Comparison of ENCODE assay signal across 1 cellular context in the genomic region with DNA sequence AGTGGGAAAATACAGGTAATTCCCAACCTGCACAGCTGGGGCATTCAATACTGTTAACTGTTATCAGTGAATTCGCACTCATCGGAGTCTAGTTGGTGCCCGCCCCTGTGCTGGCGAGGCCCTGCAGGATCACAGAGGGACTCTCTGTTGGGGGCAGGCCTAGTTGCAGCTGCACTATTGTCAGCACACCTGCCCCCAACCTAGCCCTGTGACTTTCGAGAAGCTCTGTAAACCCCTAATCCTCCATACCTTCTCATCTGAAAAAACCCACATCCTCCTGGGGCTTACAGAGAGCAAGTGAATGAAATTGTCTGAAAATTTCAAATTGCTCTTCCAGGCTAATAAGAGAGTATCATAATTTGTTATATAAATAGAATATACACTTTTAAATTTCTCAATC.
A peak's percentile ranks its signal among the peaks of the same experiment; 100 is the strongest.
TF ChIP-seq lines count a peak whose summit lies in the region.

No MANE protein-coding gene starts in this region.

TF ChIP-seq in GM12878, 131 proteins besides CTCF, POLR2A, EP300 and RAD21 (continued from another document and continues in another):
- TF ChIP-seq, protein P1, sequence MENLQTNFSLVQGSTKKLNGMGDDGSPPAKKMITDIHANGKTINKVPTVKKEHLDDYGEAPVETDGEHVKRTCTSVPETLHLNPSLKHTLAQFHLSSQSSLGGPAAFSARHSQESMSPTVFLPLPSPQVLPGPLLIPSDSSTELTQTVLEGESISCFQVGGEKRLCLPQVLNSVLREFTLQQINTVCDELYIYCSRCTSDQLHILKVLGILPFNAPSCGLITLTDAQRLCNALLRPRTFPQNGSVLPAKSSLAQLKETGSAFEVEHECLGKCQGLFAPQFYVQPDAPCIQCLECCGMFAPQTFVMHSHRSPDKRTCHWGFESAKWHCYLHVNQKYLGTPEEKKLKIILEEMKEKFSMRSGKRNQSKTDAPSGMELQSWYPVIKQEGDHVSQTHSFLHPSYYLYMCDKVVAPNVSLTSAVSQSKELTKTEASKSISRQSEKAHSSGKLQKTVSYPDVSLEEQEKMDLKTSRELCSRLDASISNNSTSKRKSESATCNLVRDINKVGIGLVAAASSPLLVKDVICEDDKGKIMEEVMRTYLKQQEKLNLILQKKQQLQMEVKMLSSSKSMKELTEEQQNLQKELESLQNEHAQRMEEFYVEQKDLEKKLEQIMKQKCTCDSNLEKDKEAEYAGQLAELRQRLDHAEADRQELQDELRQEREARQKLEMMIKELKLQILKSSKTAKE (IDR thresholded peaks at IDR 0.05; ENCODE audit: low read depth, poor library complexity, severe bottlenecking), result no peak
- TF ChIP-seq, protein P2, sequence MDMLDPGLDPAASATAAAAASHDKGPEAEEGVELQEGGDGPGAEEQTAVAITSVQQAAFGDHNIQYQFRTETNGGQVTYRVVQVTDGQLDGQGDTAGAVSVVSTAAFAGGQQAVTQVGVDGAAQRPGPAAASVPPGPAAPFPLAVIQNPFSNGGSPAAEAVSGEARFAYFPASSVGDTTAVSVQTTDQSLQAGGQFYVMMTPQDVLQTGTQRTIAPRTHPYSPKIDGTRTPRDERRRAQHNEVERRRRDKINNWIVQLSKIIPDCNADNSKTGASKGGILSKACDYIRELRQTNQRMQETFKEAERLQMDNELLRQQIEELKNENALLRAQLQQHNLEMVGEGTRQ (IDR thresholded peaks at IDR 0.05; ENCODE audit: borderline replicate concordance, low read depth, low read length), result no peak
- TF ChIP-seq FOXK2 (IDR thresholded peaks at IDR 0.05), result no peak
- no peak for TF ChIP-seq MXI1 (IDR thresholded peaks at IDR 0.05; ENCODE audit: low read depth, low read length)
- peak; percentile 87 for TF ChIP-seq RUNX3 (IDR thresholded peaks at IDR 0.05; ENCODE audit: low read length)
- TF ChIP-seq, protein P3, sequence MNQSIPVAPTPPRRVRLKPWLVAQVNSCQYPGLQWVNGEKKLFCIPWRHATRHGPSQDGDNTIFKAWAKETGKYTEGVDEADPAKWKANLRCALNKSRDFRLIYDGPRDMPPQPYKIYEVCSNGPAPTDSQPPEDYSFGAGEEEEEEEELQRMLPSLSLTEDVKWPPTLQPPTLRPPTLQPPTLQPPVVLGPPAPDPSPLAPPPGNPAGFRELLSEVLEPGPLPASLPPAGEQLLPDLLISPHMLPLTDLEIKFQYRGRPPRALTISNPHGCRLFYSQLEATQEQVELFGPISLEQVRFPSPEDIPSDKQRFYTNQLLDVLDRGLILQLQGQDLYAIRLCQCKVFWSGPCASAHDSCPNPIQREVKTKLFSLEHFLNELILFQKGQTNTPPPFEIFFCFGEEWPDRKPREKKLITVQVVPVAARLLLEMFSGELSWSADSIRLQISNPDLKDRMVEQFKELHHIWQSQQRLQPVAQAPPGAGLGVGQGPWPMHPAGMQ (IDR thresholded peaks at IDR 0.05; ENCODE audit: borderline replicate concordance), result no peak
- TF ChIP-seq, protein P4, sequence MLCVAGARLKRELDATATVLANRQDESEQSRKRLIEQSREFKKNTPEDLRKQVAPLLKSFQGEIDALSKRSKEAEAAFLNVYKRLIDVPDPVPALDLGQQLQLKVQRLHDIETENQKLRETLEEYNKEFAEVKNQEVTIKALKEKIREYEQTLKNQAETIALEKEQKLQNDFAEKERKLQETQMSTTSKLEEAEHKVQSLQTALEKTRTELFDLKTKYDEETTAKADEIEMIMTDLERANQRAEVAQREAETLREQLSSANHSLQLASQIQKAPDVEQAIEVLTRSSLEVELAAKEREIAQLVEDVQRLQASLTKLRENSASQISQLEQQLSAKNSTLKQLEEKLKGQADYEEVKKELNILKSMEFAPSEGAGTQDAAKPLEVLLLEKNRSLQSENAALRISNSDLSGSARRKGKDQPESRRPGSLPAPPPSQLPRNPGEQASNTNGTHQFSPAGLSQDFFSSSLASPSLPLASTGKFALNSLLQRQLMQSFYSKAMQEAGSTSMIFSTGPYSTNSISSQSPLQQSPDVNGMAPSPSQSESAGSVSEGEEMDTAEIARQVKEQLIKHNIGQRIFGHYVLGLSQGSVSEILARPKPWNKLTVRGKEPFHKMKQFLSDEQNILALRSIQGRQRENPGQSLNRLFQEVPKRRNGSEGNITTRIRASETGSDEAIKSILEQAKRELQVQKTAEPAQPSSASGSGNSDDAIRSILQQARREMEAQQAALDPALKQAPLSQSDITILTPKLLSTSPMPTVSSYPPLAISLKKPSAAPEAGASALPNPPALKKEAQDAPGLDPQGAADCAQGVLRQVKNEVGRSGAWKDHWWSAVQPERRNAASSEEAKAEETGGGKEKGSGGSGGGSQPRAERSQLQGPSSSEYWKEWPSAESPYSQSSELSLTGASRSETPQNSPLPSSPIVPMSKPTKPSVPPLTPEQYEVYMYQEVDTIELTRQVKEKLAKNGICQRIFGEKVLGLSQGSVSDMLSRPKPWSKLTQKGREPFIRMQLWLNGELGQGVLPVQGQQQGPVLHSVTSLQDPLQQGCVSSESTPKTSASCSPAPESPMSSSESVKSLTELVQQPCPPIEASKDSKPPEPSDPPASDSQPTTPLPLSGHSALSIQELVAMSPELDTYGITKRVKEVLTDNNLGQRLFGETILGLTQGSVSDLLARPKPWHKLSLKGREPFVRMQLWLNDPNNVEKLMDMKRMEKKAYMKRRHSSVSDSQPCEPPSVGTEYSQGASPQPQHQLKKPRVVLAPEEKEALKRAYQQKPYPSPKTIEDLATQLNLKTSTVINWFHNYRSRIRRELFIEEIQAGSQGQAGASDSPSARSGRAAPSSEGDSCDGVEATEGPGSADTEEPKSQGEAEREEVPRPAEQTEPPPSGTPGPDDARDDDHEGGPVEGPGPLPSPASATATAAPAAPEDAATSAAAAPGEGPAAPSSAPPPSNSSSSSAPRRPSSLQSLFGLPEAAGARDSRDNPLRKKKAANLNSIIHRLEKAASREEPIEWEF (IDR thresholded peaks at IDR 0.05; ENCODE audit: insufficient replicate concordance, low read depth, low read length), result no peak
- TF ChIP-seq YY1 (IDR thresholded peaks at IDR 0.05; ENCODE audit: low read depth, low read length), result peak; percentile 57
- 0 out of 2 replicates have a peak, but pooled peaks have one; percentile 24 for TF ChIP-seq TCF7 (IDR thresholded peaks at IDR 0.05; ENCODE audit: borderline replicate concordance)
- TF ChIP-seq EGR1 (IDR thresholded peaks at IDR 0.05; ENCODE audit: borderline replicate concordance in 1 of 2, low read depth in 2 of 2, low read length in 2 of 2), result no peak
- no peak for TF ChIP-seq FOS (IDR thresholded peaks at IDR 0.05; ENCODE audit: borderline replicate concordance, extremely low read depth, insufficient read length)
- peak; percentile 64 for TF ChIP-seq ZNF24 (IDR thresholded peaks at IDR 0.05)
- no peak for TF ChIP-seq TAF1 (IDR thresholded peaks at IDR 0.05; ENCODE audit: borderline replicate concordance, low read depth, low read length)
- peak; percentile 43; the same call in 1 of the 2 replicates for TF ChIP-seq BCL11A (IDR thresholded peaks at IDR 0.05; ENCODE audit: low read depth, low read length)
- no peak for TF ChIP-seq CHD4 (IDR thresholded peaks at IDR 0.05)
- TF ChIP-seq KDM1A (IDR thresholded peaks at IDR 0.05; ENCODE audit: borderline replicate concordance), result no peak
- peak; percentile 61; the same call in 1 of the 2 replicates for TF ChIP-seq PAX5 (IDR thresholded peaks at IDR 0.05; ENCODE audit: borderline replicate concordance, low read depth, low read length)
- TF ChIP-seq, protein P5, sequence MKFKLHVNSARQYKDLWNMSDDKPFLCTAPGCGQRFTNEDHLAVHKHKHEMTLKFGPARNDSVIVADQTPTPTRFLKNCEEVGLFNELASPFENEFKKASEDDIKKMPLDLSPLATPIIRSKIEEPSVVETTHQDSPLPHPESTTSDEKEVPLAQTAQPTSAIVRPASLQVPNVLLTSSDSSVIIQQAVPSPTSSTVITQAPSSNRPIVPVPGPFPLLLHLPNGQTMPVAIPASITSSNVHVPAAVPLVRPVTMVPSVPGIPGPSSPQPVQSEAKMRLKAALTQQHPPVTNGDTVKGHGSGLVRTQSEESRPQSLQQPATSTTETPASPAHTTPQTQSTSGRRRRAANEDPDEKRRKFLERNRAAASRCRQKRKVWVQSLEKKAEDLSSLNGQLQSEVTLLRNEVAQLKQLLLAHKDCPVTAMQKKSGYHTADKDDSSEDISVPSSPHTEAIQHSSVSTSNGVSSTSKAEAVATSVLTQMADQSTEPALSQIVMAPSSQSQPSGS (IDR thresholded peaks at IDR 0.05; ENCODE audit: low read length), result peak; percentile 35; the same call in 1 of the 2 replicates
- peak; percentile 51 to 54; a peak in 2 of 4 replicates for TF ChIP-seq IKZF2 (IDR thresholded peaks at IDR 0.05)
- no peak for TF ChIP-seq RCOR1 (conservative IDR thresholded peaks at IDR 0.05; ENCODE audit: low read depth, low read length)
- 0 out of 2 replicates have a peak, but pooled peaks have one; percentile 69 for TF ChIP-seq CBX5 (IDR thresholded peaks at IDR 0.05; ENCODE audit: low read depth)
- TF ChIP-seq BMI1 (IDR thresholded peaks at IDR 0.05; ENCODE audit: borderline replicate concordance), result no peak
- TF ChIP-seq SIX5 (IDR thresholded peaks at IDR 0.05; ENCODE audit: low read depth, low read length, severe bottlenecking), result no peak
- no peak; the same call in 1 of the 2 replicates for TF ChIP-seq BACH1 (IDR thresholded peaks at IDR 0.05; ENCODE audit: borderline replicate concordance)
- TF ChIP-seq, protein P6, sequence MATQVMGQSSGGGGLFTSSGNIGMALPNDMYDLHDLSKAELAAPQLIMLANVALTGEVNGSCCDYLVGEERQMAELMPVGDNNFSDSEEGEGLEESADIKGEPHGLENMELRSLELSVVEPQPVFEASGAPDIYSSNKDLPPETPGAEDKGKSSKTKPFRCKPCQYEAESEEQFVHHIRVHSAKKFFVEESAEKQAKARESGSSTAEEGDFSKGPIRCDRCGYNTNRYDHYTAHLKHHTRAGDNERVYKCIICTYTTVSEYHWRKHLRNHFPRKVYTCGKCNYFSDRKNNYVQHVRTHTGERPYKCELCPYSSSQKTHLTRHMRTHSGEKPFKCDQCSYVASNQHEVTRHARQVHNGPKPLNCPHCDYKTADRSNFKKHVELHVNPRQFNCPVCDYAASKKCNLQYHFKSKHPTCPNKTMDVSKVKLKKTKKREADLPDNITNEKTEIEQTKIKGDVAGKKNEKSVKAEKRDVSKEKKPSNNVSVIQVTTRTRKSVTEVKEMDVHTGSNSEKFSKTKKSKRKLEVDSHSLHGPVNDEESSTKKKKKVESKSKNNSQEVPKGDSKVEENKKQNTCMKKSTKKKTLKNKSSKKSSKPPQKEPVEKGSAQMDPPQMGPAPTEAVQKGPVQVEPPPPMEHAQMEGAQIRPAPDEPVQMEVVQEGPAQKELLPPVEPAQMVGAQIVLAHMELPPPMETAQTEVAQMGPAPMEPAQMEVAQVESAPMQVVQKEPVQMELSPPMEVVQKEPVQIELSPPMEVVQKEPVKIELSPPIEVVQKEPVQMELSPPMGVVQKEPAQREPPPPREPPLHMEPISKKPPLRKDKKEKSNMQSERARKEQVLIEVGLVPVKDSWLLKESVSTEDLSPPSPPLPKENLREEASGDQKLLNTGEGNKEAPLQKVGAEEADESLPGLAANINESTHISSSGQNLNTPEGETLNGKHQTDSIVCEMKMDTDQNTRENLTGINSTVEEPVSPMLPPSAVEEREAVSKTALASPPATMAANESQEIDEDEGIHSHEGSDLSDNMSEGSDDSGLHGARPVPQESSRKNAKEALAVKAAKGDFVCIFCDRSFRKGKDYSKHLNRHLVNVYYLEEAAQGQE (IDR thresholded peaks at IDR 0.05; ENCODE audit: low read depth, low read length), result no peak
- TF ChIP-seq TCF12 (IDR thresholded peaks at IDR 0.05; ENCODE audit: low read depth, low read length), result peak; percentile 97
- peak; percentile 40; the same call in 1 of the 2 replicates for TF ChIP-seq ZBED1 (IDR thresholded peaks at IDR 0.05; ENCODE audit: borderline replicate concordance)
- TF ChIP-seq, protein P7, sequence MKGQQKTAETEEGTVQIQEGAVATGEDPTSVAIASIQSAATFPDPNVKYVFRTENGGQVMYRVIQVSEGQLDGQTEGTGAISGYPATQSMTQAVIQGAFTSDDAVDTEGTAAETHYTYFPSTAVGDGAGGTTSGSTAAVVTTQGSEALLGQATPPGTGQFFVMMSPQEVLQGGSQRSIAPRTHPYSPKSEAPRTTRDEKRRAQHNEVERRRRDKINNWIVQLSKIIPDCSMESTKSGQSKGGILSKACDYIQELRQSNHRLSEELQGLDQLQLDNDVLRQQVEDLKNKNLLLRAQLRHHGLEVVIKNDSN (IDR thresholded peaks at IDR 0.05; ENCODE audit: borderline replicate concordance, extremely low read length, insufficient read depth, low read depth, low read length), result no peak
- peak; percentile 52 for TF ChIP-seq MTA2 (IDR thresholded peaks at IDR 0.05; ENCODE audit: low read depth)
- TF ChIP-seq NR2C1 (IDR thresholded peaks at IDR 0.05), result no peak
- TF ChIP-seq POU2F2 (IDR thresholded peaks at IDR 0.05; ENCODE audit: borderline replicate concordance, low read depth, low read length), result 0 out of 3 replicates have a peak, but pooled peaks have one; percentile 37
- TF ChIP-seq, protein P8, sequence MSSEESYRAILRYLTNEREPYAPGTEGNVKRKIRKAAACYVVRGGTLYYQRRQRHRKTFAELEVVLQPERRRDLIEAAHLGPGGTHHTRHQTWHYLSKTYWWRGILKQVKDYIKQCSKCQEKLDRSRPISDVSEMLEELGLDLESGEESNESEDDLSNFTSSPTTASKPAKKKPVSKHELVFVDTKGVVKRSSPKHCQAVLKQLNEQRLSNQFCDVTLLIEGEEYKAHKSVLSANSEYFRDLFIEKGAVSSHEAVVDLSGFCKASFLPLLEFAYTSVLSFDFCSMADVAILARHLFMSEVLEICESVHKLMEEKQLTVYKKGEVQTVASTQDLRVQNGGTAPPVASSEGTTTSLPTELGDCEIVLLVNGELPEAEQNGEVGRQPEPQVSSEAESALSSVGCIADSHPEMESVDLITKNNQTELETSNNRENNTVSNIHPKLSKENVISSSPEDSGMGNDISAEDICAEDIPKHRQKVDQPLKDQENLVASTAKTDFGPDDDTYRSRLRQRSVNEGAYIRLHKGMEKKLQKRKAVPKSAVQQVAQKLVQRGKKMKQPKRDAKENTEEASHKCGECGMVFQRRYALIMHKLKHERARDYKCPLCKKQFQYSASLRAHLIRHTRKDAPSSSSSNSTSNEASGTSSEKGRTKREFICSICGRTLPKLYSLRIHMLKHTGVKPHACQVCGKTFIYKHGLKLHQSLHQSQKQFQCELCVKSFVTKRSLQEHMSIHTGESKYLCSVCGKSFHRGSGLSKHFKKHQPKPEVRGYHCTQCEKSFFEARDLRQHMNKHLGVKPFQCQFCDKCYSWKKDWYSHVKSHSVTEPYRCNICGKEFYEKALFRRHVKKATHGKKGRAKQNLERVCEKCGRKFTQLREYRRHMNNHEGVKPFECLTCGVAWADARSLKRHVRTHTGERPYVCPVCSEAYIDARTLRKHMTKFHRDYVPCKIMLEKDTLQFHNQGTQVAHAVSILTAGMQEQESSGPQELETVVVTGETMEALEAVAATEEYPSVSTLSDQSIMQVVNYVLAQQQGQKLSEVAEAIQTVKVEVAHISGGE (CRISPR knock-in tag; IDR thresholded peaks at IDR 0.05), result no peak
- no peak for TF ChIP-seq ETV6 (conservative IDR thresholded peaks at IDR 0.05 in 1 of 2, IDR thresholded peaks at IDR 0.05 in 1 of 2; ENCODE audit: borderline replicate concordance in 1 of 2, low read depth in 1 of 2)
- TF ChIP-seq SREBF1 (IDR thresholded peaks at IDR 0.05; ENCODE audit: low read length), result no peak
- TF ChIP-seq CREM (IDR thresholded peaks at IDR 0.05; ENCODE audit: low read depth), result peak; percentile 60; the same call in 1 of the 2 replicates
- no peak for TF ChIP-seq HDGF (IDR thresholded peaks at IDR 0.05)
- TF ChIP-seq NR2C2 (IDR thresholded peaks at IDR 0.05; ENCODE audit: borderline replicate concordance, control insufficient read depth, insufficient read length, low read depth), result no peak
- TF ChIP-seq LARP7 (IDR thresholded peaks at IDR 0.05), result no peak
- TF ChIP-seq CREB1 (IDR thresholded peaks at IDR 0.05; ENCODE audit: low read depth), result 0 out of 2 replicates have a peak, but pooled peaks have one; percentile 14
- peak; percentile 58 for TF ChIP-seq MEF2B (IDR thresholded peaks at IDR 0.05; ENCODE audit: partially characterized antibody, poor library complexity, severe bottlenecking)
- peak; percentile 73 for TF ChIP-seq NFIC (IDR thresholded peaks at IDR 0.05; ENCODE audit: low read depth, low read length)
- TF ChIP-seq ZNF622 (IDR thresholded peaks at IDR 0.05), result no peak
